11 cellular contexts compared by ENCODE assay signal in genomic region chr12:113955109-113955970, GRCh38. TPM values are rescaled to one million over a fixed set of nuclear protein-coding genes. Genes with fewer than 3 reads are reported as not detected.
DNase-seq lines count a peak whose midpoint lies in the region; ATAC-seq and TF ChIP-seq lines count a peak whose summit lies in the region.
"Had no signal": no experiment of that assay in that cellular context is flagged by ENCODE, and none has a peak within 500 bp of the region (broad histone marks: within the 10 kb centered on the region; RNA-seq: fewer than 3 reads in every experiment).

No MANE protein-coding gene starts in this region.

- DNase-seq in NCI-H1092 treated with DMSO at 0.1 percent for 48 hours (lab: John Stamatoyannopoulos, UW): peak; percentile 7
- DNase-seq in NCI-H1092 (lab: John Stamatoyannopoulos, UW): no peak
- peak; percentile 20 for DNase-seq in MG63
- DNase-seq in brain microvascular endothelial cell: peak; percentile 16
- peak; percentile 54 for DNase-seq in nephron progenitor cell
- no peak for DNase-seq in GM03348 (ENCODE audit: low spot score)
- DNase-seq in COR-L47 (lab: John Stamatoyannopoulos, UW): no peak
- DNase-seq: caudate nucleus, tibial artery had no signal

- ATAC-seq in HG02938 (IDR thresholded peaks at IDR 0.05; ENCODE audit: unreplicated experiment): no peak

- TF ChIP-seq CTCF in brain microvascular endothelial cell (IDR thresholded peaks at IDR 0.05; ENCODE audit: low read depth, low read length, missing control alignments) (peak; percentile 78), nephron progenitor cell (IDR thresholded peaks at IDR 0.05) (peak; percentile 44)

- H3K9me3 Mint-ChIP-seq in nephron progenitor cell: no peaks in the 10 kb centered on the region

- H3K4me3 ChIP-seq in MG63 (no peak overlapping the region), brain microvascular endothelial cell (ENCODE audit: low read depth, low read length) (no peak overlapping the region)
- H3K4me3 ChIP-seq: SK-N-MC, tibial artery had no signal

- H3K27me3 ChIP-seq in MG63 (no peaks in the 10 kb centered on the region), brain microvascular endothelial cell (replicated peaks) (no peaks in the 10 kb centered on the region)
- H3K27me3 ChIP-seq: tibial artery had no signal

- no peak overlapping the region for H3K27ac ChIP-seq in brain microvascular endothelial cell
- H3K27ac ChIP-seq: SK-N-MC, tibial artery had no signal

- no peaks in the 10 kb centered on the region for H3K27me3 Mint-ChIP-seq in nephron progenitor cell (ENCODE audit: low read depth, poor library complexity)

- no peaks in the 10 kb centered on the region for H3K9me3 ChIP-seq in MG63
- H3K9me3 ChIP-seq: tibial artery had no signal

- no peak overlapping the region for H3K27ac Mint-ChIP-seq in nephron progenitor cell

- in situ Hi-C loops in brain microvascular endothelial cell (cut with HindIII; ENCODE audit: low pct_ligation_motif_present, low sequenced_read_pairs): no loop called here

- H3K36me3 Mint-ChIP-seq in nephron progenitor cell (ENCODE audit: low read depth): peaks cover 17% of the 10 kb centered on the region

- no peak overlapping the region for H3K4me3 Mint-ChIP-seq in nephron progenitor cell

- H3K4me1 Mint-ChIP-seq in nephron progenitor cell: no peaks in the 10 kb centered on the region

- H3K36me3 ChIP-seq in MG63 (peaks cover 14% of the 10 kb centered on the region), brain microvascular endothelial cell (replicated peaks) (peaks cover 34% of the 10 kb centered on the region)

RNA-seq across cellular contexts. Expression of gene RBM19, which starts 10.8 kb away (rescaled TPM):
- total RNA-seq in MG63 (2014; rRNA removed; shearing (Covaris generic); ENCODE audit: low replicate concordance): 16.4 and 17.8 TPM in 2 replicates

Comparison
In these comparisons a context has a peak if more than half of its experiments do, and no peak if none do; other contexts are left out.
1. DNase-seq: peak in NCI-H1092 treated with DMSO at 0.1 percent for 48 hours (single experiment), MG63 (single experiment), brain microvascular endothelial cell (single experiment) and nephron progenitor cell (single experiment); none in NCI-H1092 (single experiment), GM03348 (single experiment) and COR-L47 (single experiment).